In the genomic region with DNA sequence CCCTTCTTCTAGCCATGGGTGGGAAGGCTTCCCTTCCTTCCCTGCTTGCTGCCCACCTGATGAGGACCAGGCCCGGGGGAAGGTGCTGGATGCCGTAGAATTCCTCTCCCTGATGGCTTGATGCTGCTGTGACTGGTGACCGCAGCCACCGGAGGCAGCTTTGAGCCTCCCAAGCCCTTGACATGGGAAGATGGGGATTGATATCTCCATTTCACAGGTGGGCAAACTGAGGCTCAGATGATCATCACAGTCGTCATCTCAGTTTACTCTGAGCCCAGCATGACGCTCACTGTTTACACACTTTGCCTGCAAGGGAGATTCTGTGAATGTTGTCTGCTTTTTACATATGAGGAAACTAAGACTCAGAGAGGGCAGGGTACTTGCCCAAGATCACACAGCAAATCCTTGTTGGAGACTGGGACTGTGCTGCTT, we compare ENCODE assay signal across 2 cellular contexts.
TF ChIP-seq lines count a peak whose summit lies in the region.

No MANE protein-coding gene starts in this region.

TF ChIP-seq in K562, 482 proteins besides CTCF, POLR2A, EP300 and RAD21 (continued from another document and continues in another):
- TF ChIP-seq, protein P1, sequence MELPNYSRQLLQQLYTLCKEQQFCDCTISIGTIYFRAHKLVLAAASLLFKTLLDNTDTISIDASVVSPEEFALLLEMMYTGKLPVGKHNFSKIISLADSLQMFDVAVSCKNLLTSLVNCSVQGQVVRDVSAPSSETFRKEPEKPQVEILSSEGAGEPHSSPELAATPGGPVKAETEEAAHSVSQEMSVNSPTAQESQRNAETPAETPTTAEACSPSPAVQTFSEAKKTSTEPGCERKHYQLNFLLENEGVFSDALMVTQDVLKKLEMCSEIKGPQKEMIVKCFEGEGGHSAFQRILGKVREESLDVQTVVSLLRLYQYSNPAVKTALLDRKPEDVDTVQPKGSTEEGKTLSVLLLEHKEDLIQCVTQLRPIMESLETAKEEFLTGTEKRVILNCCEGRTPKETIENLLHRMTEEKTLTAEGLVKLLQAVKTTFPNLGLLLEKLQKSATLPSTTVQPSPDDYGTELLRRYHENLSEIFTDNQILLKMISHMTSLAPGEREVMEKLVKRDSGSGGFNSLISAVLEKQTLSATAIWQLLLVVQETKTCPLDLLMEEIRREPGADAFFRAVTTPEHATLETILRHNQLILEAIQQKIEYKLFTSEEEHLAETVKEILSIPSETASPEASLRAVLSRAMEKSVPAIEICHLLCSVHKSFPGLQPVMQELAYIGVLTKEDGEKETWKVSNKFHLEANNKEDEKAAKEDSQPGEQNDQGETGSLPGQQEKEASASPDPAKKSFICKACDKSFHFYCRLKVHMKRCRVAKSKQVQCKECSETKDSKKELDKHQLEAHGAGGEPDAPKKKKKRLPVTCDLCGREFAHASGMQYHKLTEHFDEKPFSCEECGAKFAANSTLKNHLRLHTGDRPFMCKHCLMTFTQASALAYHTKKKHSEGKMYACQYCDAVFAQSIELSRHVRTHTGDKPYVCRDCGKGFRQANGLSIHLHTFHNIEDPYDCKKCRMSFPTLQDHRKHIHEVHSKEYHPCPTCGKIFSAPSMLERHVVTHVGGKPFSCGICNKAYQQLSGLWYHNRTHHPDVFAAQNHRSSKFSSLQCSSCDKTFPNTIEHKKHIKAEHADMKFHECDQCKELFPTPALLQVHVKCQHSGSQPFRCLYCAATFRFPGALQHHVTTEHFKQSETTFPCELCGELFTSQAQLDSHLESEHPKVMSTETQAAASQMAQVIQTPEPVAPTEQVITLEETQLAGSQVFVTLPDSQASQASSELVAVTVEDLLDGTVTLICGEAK (IDR thresholded peaks at IDR 0.05): no peak
- TF ChIP-seq, protein P1 (CRISPR knock-in tag; IDR thresholded peaks at IDR 0.05): no peak
- TF ChIP-seq SMARCA4 (IDR thresholded peaks at IDR 0.05) (no peak), BCOR (IDR thresholded peaks at IDR 0.05) (peak; percentile 99), PHF20 (IDR thresholded peaks at IDR 0.05; ENCODE audit: partially characterized antibody) (peak; percentile 51), HDAC1 (IDR thresholded peaks at IDR 0.05) (0 out of 4 replicates have a peak, but pooled peaks of 1 of the 2 experiments have one; percentile 37), C11orf30 (IDR thresholded peaks at IDR 0.05; ENCODE audit: low read depth) (no peak), CBX3 (IDR thresholded peaks at IDR 0.05; ENCODE audit: borderline replicate concordance in 1 of 2, low read length in 2 of 2) (peak in 1 of 2 experiments; percentile 68; a peak in 2 of 3 replicates)
- TF ChIP-seq, protein P2, sequence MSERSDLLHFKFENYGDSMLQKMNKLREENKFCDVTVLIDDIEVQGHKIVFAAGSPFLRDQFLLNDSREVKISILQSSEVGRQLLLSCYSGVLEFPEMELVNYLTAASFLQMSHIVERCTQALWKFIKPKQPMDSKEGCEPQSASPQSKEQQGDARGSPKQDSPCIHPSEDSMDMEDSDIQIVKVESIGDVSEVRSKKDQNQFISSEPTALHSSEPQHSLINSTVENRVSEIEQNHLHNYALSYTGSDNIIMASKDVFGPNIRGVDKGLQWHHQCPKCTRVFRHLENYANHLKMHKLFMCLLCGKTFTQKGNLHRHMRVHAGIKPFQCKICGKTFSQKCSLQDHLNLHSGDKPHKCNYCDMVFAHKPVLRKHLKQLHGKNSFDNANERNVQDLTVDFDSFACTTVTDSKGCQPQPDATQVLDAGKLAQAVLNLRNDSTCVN (CRISPR knock-in tag; IDR thresholded peaks at IDR 0.05): no peak
- TF ChIP-seq, protein P3, sequence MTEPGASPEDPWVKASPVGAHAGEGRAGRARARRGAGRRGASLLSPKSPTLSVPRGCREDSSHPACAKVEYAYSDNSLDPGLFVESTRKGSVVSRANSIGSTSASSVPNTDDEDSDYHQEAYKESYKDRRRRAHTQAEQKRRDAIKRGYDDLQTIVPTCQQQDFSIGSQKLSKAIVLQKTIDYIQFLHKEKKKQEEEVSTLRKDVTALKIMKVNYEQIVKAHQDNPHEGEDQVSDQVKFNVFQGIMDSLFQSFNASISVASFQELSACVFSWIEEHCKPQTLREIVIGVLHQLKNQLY (CRISPR knock-in tag; conservative IDR thresholded peaks at IDR 0.05): no peak
- TF ChIP-seq, protein P4, sequence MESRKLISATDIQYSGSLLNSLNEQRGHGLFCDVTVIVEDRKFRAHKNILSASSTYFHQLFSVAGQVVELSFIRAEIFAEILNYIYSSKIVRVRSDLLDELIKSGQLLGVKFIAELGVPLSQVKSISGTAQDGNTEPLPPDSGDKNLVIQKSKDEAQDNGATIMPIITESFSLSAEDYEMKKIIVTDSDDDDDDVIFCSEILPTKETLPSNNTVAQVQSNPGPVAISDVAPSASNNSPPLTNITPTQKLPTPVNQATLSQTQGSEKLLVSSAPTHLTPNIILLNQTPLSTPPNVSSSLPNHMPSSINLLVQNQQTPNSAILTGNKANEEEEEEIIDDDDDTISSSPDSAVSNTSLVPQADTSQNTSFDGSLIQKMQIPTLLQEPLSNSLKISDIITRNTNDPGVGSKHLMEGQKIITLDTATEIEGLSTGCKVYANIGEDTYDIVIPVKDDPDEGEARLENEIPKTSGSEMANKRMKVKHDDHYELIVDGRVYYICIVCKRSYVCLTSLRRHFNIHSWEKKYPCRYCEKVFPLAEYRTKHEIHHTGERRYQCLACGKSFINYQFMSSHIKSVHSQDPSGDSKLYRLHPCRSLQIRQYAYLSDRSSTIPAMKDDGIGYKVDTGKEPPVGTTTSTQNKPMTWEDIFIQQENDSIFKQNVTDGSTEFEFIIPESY (CRISPR knock-in tag; IDR thresholded peaks at IDR 0.05): peak; percentile 100

TF ChIP-seq in HepG2, 621 proteins besides CTCF, POLR2A, EP300 and RAD21 (continued from another document and continues in another):
- TF ChIP-seq ZNF629 (CRISPR knock-in tag; conservative IDR thresholded peaks at IDR 0.05) (peak; percentile 100), ZNF772 (CRISPR knock-in tag; IDR thresholded peaks at IDR 0.05) (no peak), ZNF329 (CRISPR knock-in tag; IDR thresholded peaks at IDR 0.05; ENCODE audit: low read depth) (no peak), SIN3B (IDR thresholded peaks at IDR 0.05; ENCODE audit: low read length) (no peak), HMG20B (CRISPR knock-in tag; conservative IDR thresholded peaks at IDR 0.05) (no peak), ZMYM2 (CRISPR knock-in tag; IDR thresholded peaks at IDR 0.05) (peak; percentile 36; the same call in 1 of the 2 replicates), MATR3 (CRISPR knock-in tag; IDR thresholded peaks at IDR 0.05) (no peak), RAD51 (IDR thresholded peaks at IDR 0.05; ENCODE audit: borderline replicate concordance) (no peak), RBAK (CRISPR knock-in tag; IDR thresholded peaks at IDR 0.05) (no peak), SSRP1 (CRISPR knock-in tag; IDR thresholded peaks at IDR 0.05) (peak; percentile 46; the same call in 1 of the 2 replicates), ZNF468 (CRISPR knock-in tag; IDR thresholded peaks at IDR 0.05) (no peak), ZFP37 (CRISPR knock-in tag; IDR thresholded peaks at IDR 0.05; ENCODE audit: borderline replicate concordance) (no peak), ZNF292 (CRISPR knock-in tag; IDR thresholded peaks at IDR 0.05; ENCODE audit: borderline replicate concordance, low read depth) (no peak), RFX5 (IDR thresholded peaks at IDR 0.05; ENCODE audit: low read depth, low read length) (no peak), ZFP41 (CRISPR knock-in tag; IDR thresholded peaks at IDR 0.05; ENCODE audit: borderline replicate concordance) (no peak), SRSF1 (optimal IDR thresholded peaks at IDR 0.05; ENCODE audit: low read depth, low read length) (no peak), ZNF225 (CRISPR knock-in tag; IDR thresholded peaks at IDR 0.05) (no peak), ATF7-NPFF (CRISPR knock-in tag; IDR thresholded peaks at IDR 0.05; ENCODE audit: low read depth) (no peak), ARNT (IDR thresholded peaks at IDR 0.05) (no peak), MYNN (CRISPR knock-in tag; IDR thresholded peaks at IDR 0.05; ENCODE audit: low read depth) (no peak), NCOA2 (CRISPR knock-in tag; IDR thresholded peaks at IDR 0.05) (no peak), ZSCAN29 (CRISPR knock-in tag; conservative IDR thresholded peaks at IDR 0.05) (no peak)
- TF ChIP-seq, protein P5, sequence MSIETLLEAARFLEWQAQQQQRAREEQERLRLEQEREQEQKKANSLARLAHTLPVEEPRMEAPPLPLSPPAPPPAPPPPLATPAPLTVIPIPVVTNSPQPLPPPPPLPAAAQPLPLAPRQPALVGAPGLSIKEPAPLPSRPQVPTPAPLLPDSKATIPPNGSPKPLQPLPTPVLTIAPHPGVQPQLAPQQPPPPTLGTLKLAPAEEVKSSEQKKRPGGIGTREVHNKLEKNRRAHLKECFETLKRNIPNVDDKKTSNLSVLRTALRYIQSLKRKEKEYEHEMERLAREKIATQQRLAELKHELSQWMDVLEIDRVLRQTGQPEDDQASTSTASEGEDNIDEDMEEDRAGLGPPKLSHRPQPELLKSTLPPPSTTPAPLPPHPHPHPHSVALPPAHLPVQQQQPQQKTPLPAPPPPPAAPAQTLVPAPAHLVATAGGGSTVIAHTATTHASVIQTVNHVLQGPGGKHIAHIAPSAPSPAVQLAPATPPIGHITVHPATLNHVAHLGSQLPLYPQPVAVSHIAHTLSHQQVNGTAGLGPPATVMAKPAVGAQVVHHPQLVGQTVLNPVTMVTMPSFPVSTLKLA (IDR thresholded peaks at IDR 0.05): no peak
- TF ChIP-seq, protein P6, sequence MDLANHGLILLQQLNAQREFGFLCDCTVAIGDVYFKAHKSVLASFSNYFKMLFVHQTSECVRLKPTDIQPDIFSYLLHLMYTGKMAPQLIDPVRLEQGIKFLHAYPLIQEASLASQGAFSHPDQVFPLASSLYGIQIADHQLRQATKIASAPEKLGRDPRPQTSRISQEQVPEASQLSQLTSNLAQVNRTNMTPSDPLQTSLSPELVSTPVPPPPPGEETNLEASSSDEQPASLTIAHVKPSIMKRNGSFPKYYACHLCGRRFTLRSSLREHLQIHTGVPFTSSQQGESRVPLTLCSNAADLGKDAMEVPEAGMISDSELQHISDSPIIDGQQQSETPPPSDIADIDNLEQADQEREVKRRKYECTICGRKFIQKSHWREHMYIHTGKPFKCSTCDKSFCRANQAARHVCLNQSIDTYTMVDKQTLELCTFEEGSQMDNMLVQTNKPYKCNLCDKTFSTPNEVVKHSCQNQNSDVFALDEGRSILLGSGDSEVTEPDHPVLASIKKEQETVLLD (CRISPR knock-in tag; IDR thresholded peaks at IDR 0.05; ENCODE audit: low read depth): no peak
- TF ChIP-seq, protein P7, sequence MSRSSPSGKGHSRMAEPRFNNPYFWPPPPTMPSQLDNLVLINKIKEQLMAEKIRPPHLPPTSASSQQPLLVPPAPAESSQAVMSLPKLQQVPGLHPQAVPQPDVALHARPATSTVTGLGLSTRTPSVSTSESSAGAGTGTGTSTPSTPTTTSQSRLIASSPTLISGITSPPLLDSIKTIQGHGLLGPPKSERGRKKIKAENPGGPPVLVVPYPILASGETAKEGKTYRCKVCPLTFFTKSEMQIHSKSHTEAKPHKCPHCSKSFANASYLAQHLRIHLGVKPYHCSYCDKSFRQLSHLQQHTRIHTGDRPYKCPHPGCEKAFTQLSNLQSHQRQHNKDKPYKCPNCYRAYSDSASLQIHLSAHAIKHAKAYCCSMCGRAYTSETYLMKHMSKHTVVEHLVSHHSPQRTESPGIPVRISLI (CRISPR knock-in tag; IDR thresholded peaks at IDR 0.05; ENCODE audit: borderline replicate concordance): no peak; the same call in 1 of the 2 replicates
- TF ChIP-seq, protein P8, sequence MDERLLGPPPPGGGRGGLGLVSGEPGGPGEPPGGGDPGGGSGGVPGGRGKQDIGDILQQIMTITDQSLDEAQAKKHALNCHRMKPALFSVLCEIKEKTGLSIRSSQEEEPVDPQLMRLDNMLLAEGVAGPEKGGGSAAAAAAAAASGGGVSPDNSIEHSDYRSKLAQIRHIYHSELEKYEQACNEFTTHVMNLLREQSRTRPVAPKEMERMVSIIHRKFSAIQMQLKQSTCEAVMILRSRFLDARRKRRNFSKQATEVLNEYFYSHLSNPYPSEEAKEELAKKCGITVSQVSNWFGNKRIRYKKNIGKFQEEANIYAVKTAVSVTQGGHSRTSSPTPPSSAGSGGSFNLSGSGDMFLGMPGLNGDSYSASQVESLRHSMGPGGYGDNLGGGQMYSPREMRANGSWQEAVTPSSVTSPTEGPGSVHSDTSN (CRISPR knock-in tag; IDR thresholded peaks at IDR 0.05): 0 out of 2 replicates have a peak, but pooled peaks have one; percentile 25
- TF ChIP-seq, protein P9, sequence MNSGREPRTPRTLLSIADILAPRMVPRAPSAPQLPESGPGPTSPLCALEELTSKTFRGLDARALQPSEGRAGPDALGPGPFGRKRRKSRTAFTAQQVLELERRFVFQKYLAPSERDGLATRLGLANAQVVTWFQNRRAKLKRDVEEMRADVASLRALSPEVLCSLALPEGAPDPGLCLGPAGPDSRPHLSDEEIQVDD (CRISPR knock-in tag; IDR thresholded peaks at IDR 0.05; ENCODE audit: borderline replicate concordance): no peak
- TF ChIP-seq, protein P10, sequence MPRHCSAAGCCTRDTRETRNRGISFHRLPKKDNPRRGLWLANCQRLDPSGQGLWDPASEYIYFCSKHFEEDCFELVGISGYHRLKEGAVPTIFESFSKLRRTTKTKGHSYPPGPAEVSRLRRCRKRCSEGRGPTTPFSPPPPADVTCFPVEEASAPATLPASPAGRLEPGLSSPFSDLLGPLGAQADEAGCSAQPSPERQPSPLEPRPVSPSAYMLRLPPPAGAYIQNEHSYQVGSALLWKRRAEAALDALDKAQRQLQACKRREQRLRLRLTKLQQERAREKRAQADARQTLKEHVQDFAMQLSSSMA (CRISPR knock-in tag; IDR thresholded peaks at IDR 0.05): no peak
